In the genomic region with DNA sequence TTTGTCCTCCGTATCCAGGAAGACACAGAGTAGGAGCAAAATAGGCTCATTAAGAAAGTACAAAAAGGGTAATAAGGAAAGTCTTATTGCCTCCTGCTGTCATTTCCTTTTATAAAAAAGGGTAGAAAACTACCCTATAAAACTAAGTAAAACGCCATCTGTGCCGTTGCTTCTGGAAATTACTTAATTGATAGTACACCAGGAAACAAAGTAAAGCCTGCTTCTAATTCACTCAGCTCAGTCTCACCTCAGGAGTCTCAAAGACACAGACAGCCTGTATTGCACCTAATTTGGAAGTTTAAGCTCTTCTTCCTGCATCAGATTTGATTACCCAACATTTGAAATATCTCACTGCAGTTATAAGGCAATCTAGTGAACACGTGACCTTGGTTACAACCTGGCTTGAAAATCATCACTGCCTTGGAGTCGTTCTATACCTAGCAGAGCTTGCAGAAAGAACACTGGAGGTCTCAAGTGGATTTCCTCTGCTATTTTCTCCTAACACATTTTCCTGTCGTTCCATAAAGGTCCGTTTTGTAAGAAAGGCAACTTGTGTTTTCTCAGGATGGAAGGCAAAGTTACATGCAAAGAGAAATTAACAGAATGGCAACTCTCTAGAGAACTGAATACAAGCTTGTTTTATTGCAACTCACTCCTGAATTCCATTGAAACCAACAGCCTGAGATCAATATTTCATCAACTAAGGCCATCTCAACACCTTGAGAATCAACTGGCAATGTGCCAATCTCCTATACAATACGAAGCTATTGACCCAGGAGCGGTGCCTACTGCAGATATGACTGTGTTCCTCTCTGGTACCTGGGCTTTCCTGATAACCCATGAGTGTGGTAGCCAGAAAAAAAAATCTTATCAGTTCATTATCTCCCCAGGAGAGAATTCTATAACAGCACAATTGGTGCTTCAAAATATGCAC, we compare ENCODE assay signal across 28 cellular contexts.
"Had no signal": no experiment of that assay in that cellular context is flagged by ENCODE, and none has a peak within 500 bp of the region (broad histone marks: within the 10 kb centered on the region; RNA-seq: fewer than 3 reads in every experiment).

No MANE protein-coding gene starts in this region.

- H3K9me3 Mint-ChIP-seq: activated CD4-positive, alpha-beta memory T cell treated with anti-CD3 and anti-CD28 coated beads, Interleukin-2, amount 10 ng/mL, durations not matched to agents 7 days and 5 days; activated naive CD8-positive, alpha-beta T cell treated with anti-CD3 and anti-CD28 coated beads, Interleukin-2, amount 50 U/mL, for 24 hours; activated T-helper 1 cell treated with anti-CD3 and anti-CD28 coated beads, Interleukin-12 subunit alpha, Interleukin-12 subunit beta, Interleukin-2, Interleukin-4 antibody, amounts not matched to agents 30 ng/mL and 10 ng/mL and 1 ng/mL, durations not matched to agents 14 hours and 24 hours and 36 hours; brain; nephron; stimulated activated naive B cell treated with anti-CD40 and anti-IgM and Interleukin-4, amounts not matched to agents 10 μg/mL and 1 μg/mL and 100 μg/mL, for 72 hours had no signal

- H3K4me1 ChIP-seq: esophagus squamous epithelium, gastrocnemius medialis had no signal

- H3K4me1 Mint-ChIP-seq: activated CD4-positive, alpha-beta memory T cell treated with anti-CD3 and anti-CD28 coated beads, Interleukin-2, amount 10 ng/mL, durations not matched to agents 7 days and 5 days; activated naive CD8-positive, alpha-beta T cell treated with anti-CD3 and anti-CD28 coated beads, Interleukin-2, amount 50 U/mL, for 24 hours had no signal

- H3K27ac Mint-ChIP-seq: activated CD4-positive, alpha-beta memory T cell treated with anti-CD3 and anti-CD28 coated beads, Interleukin-2, amount 10 ng/mL, durations not matched to agents 7 days and 5 days; activated naive CD8-positive, alpha-beta T cell treated with anti-CD3 and anti-CD28 coated beads, Interleukin-2, amount 50 U/mL, for 24 hours; activated T-helper 1 cell treated with anti-CD3 and anti-CD28 coated beads, Interleukin-12 subunit alpha, Interleukin-12 subunit beta, Interleukin-2, Interleukin-4 antibody, amounts not matched to agents 30 ng/mL and 10 ng/mL and 1 ng/mL, durations not matched to agents 14 hours and 24 hours and 36 hours; brain; nephron; stimulated activated naive B cell treated with anti-CD40 and anti-IgM and Interleukin-4, amounts not matched to agents 10 μg/mL and 1 μg/mL and 100 μg/mL, for 72 hours had no signal

- H3K36me3 ChIP-seq: esophagus squamous epithelium, gastrocnemius medialis, neutrophil, ovary, prostate gland, transverse colon had no signal

- H3K4me3 Mint-ChIP-seq: activated CD4-positive, alpha-beta memory T cell treated with anti-CD3 and anti-CD28 coated beads, Interleukin-2, amount 10 ng/mL, durations not matched to agents 7 days and 5 days; activated naive CD8-positive, alpha-beta T cell treated with anti-CD3 and anti-CD28 coated beads, Interleukin-2, amount 50 U/mL, for 24 hours; activated T-helper 1 cell treated with anti-CD3 and anti-CD28 coated beads, Interleukin-12 subunit alpha, Interleukin-12 subunit beta, Interleukin-2, Interleukin-4 antibody, amounts not matched to agents 30 ng/mL and 10 ng/mL and 1 ng/mL, durations not matched to agents 14 hours and 24 hours and 36 hours; brain; nephron; stimulated activated naive B cell treated with anti-CD40 and anti-IgM and Interleukin-4, amounts not matched to agents 10 μg/mL and 1 μg/mL and 100 μg/mL, for 72 hours had no signal

- H3K27me3 Mint-ChIP-seq: brain had no signal

- H3K9me3 ChIP-seq: esophagus squamous epithelium, gastrocnemius medialis, neutrophil, ovary, prostate gland, transverse colon had no signal

- H3K36me3 Mint-ChIP-seq: brain; stimulated activated naive B cell treated with anti-CD40 and anti-IgM and Interleukin-4, amounts not matched to agents 10 μg/mL and 1 μg/mL and 100 μg/mL, for 72 hours had no signal

- H3K27ac ChIP-seq: esophagus squamous epithelium, gastrocnemius medialis, neutrophil, ovary, prostate gland, transverse colon had no signal

- ATAC-seq: activated naive CD8-positive, alpha-beta T cell treated with anti-CD3 and anti-CD28 coated beads, Interleukin-2, amount 50 U/mL, for 24 hours; gastrocnemius medialis; left ventricle myocardium superior; stimulated activated naive B cell treated with anti-CD40 and anti-IgM and Interleukin-4, amounts not matched to agents 10 μg/mL and 1 μg/mL and 100 μg/mL, for 72 hours had no signal

- H3K27me3 ChIP-seq: esophagus squamous epithelium, gastrocnemius medialis, neutrophil, ovary, transverse colon had no signal

- DNase-seq: activated CD4-positive, alpha-beta memory T cell treated with anti-CD3 and anti-CD28 coated beads, Interleukin-2, amount 10 ng/mL, durations not matched to agents 7 days and 5 days; activated CD4-positive, alpha-beta T cell treated with anti-CD3 and anti-CD28 coated beads for 48 hours; activated CD4-positive, CD25-positive, alpha-beta regulatory T cell; activated gamma-delta T cell; activated naive CD4-positive, alpha-beta T cell treated with anti-CD3 and anti-CD28 coated beads, Interleukin-2, amount 50 U/mL, for 16 hours; activated naive CD8-positive, alpha-beta T cell treated with anti-CD3 and anti-CD28 coated beads, Interleukin-2, amount 50 U/mL, for 24 hours; anterior cingulate cortex; caudate nucleus; dermis blood vessel endothelial cell; effector memory CD4-positive, alpha-beta T cell; esophagus squamous epithelium; gastrocnemius medialis; head of caudate nucleus; hypothalamus; left ventricle myocardium superior; mammary epithelial cell; midbrain; ovary; stimulated activated CD4-positive, alpha-beta T cell treated with anti-CD3 and anti-CD28 coated beads, Interleukin-2, amount 100 ng/mL, for 48 hours; stimulated activated CD8-positive, alpha-beta memory T cell treated with anti-CD3 and anti-CD28 coated beads, Interleukin-4, amount 100 ng/mL, for 48 hours; stimulated activated naive B cell treated with anti-CD40 and anti-IgM and Interleukin-4, amounts not matched to agents 10 μg/mL and 1 μg/mL and 100 μg/mL, for 72 hours; transverse colon had no signal

- FAIRE-seq: urothelium cell line had no signal

- H3K4me3 ChIP-seq: esophagus squamous epithelium, gastrocnemius medialis, ovary, prostate gland, transverse colon had no signal
